In the genomic region with DNA sequence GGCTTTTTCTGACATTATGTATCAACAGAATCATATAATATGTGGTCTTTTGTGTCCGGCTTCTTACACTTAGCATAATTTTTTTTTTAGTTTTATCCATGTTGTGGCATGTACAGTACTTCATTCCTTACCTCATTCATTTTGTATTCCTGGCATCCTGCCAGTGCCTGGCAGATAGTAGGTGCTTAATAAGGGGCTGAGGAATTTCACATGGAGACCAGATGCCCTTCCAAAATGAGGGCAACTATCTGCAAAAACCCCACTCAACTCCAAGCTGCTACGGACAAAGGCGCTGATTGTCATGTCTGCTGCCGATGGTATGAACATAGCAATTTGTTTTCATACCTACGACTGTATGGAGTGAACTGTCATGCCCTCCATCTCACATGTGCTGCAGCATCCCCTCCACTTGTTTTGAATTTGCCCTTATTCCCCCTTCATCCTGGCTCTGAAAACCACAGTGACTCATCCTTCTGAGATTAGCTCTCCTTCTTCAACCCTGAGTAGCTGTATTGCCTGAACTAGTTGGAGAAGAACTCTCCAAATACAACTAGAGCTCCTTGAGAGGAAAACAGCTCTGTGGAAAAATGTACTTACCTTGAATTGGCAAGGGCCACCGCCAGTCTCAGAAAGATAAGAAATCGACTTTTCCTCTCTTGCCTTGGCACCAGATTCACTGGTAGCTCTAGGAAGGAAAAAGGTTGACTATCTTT, we compare ENCODE assay signal across 1 cellular context.
TF ChIP-seq lines count a peak whose summit lies in the region.

No MANE protein-coding gene starts in this region.

TF ChIP-seq in endothelial cell of umbilical vein, 7 proteins besides CTCF, POLR2A, EP300 and RAD21:
- TF ChIP-seq GATA2 (IDR thresholded peaks at IDR 0.05; ENCODE audit: insufficient read depth, insufficient read length, low read depth, low read length) (no peak), FOS (IDR thresholded peaks at IDR 0.05; ENCODE audit: borderline replicate concordance, insufficient read depth, low read length) (peak; percentile 37)
